18 cellular contexts compared by ENCODE assay signal in the genomic region with DNA sequence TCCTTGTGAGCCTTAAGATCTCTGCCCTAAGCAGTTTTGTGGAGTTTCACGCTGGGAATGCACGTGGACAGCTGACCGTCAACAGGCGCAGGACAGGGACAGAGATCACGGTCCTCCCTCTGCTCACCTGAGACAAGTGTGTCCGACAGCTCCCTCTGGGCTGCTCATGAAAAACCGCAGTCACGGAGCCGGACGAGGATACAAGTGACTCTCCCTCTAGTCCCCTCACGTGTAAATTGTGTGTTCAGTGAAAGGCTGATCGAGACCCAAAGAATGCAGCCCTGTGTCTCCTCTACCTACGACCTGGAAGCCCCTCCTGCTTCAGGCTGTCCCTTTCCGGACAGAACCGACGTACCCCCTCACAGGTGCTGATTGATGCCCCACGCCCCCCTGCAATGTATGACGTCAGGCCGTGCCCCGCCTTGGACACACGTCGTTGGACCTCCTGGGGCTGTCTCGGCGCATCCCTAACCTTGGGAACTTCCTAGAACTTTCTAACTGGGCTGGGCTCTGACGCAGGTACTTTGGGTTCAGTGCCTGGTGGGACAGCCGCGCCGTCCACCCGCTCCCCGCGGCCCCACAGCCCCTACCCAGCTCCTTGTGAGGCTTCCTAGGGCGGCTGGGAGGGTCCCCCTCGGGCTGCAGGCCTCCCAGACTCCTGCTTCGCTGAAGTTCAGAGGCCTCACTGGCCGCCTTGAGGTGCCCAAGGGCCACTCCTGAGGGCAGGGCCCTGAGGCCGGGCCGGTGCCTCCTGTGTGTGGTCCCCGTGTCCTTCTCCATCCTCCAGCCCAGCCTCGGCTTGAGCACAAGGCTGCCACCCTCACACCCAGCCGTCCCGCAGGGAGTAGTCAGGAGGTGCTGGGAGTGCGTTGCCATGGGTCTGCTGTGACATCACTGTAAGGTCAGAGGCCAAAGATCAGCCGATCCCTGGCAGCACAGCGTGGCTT. TPM values are rescaled to one million over a fixed set of nuclear protein-coding genes. Genes with fewer than 3 reads are reported as not detected.
A peak's percentile ranks its signal among the peaks of the same experiment; 100 is the strongest.
DNase-seq lines count a peak whose midpoint lies in the region; ATAC-seq and TF ChIP-seq lines count a peak whose summit lies in the region.
"Had no signal": no experiment of that assay in that cellular context is flagged by ENCODE, and none has a peak within 500 bp of the region (broad histone marks: within the 10 kb centered on the region; RNA-seq: fewer than 3 reads in every experiment).

A gene (minus strand): TSS at position 859 of the 947 bp plus-strand sequence. CDS start 79 bp downstream, at position 780.

- TF ChIP-seq EP300 in gastroesophageal sphincter (IDR thresholded peaks at IDR 0.05), result no peak

- no peaks in the 10 kb centered on the region for H3K27me3 ChIP-seq in gastroesophageal sphincter
- H3K27me3 ChIP-seq in thoracic aorta (replicated peaks; ENCODE audit: insufficient read depth), result no peaks in the 10 kb centered on the region
- H3K27me3 ChIP-seq: adrenal gland had no signal

- TF ChIP-seq CTCF in gastroesophageal sphincter (IDR thresholded peaks at IDR 0.05) (no peak), natural killer cell (IDR thresholded peaks at IDR 0.05) (no peak), thoracic aorta (IDR thresholded peaks at IDR 0.05) (no peak)

- peak within 1 kb of the TSS in 3 of 4 donors; percentile 89 to 96 (median 89) for H3K27ac ChIP-seq in gastroesophageal sphincter
- no peak within 1 kb of the TSS for H3K27ac ChIP-seq in thoracic aorta
- H3K27ac ChIP-seq: adrenal gland had no signal

- H3K36me3 Mint-ChIP-seq in activated naive CD4-positive, alpha-beta T cell treated with anti-CD3 and anti-CD28 coated beads, Interleukin-2, amount 10 ng/mL, durations not matched to agents 7 days and 5 days, result peaks cover 68% of the 10 kb centered on the region
- H3K36me3 Mint-ChIP-seq in natural killer cell, result no peaks in the 10 kb centered on the region

- CTCF ChIA-PET in activated naive CD4-positive, alpha-beta T cell treated with anti-CD3 and anti-CD28 coated beads, Interleukin-2, amount 10 ng/mL, durations not matched to agents 7 days and 5 days (lab: Charles Lee), result no interaction called here

- no peak within 1 kb of the TSS for H3K4me3 Mint-ChIP-seq in activated naive CD4-positive, alpha-beta T cell treated with anti-CD3 and anti-CD28 coated beads, Interleukin-2, amount 10 ng/mL, durations not matched to agents 7 days and 5 days
- H3K4me3 Mint-ChIP-seq in natural killer cell, result no peak within 1 kb of the TSS
- H3K4me3 Mint-ChIP-seq: activated CD4-positive, alpha-beta T cell treated with anti-CD3 and anti-CD28 coated beads, Interleukin-2, amount 10 ng/mL, durations not matched to agents 24 days and 14 days had no signal

- H3K27ac Mint-ChIP-seq in activated naive CD4-positive, alpha-beta T cell treated with anti-CD3 and anti-CD28 coated beads, Interleukin-2, amount 10 ng/mL, durations not matched to agents 7 days and 5 days, result peak within 1 kb of the TSS; percentile 19
- H3K27ac Mint-ChIP-seq in natural killer cell, result no peak within 1 kb of the TSS
- H3K27ac Mint-ChIP-seq: activated CD4-positive, alpha-beta T cell treated with anti-CD3 and anti-CD28 coated beads, Interleukin-2, amount 10 ng/mL, durations not matched to agents 24 days and 14 days had no signal

- ATAC-seq in gastroesophageal sphincter, result no peak
- ATAC-seq in natural killer cell, result no peak
- ATAC-seq in thoracic aorta (ENCODE audit: insufficient number of reproducible peaks, low FRiP score, low read depth), result no peak
- no peak for ATAC-seq in GM21529 (IDR thresholded peaks at IDR 0.05; ENCODE audit: unreplicated experiment)

- no peaks in the 10 kb centered on the region for H3K9me3 Mint-ChIP-seq in activated naive CD4-positive, alpha-beta T cell treated with anti-CD3 and anti-CD28 coated beads, Interleukin-2, amount 10 ng/mL, durations not matched to agents 7 days and 5 days
- H3K9me3 Mint-ChIP-seq in natural killer cell, result no peaks in the 10 kb centered on the region
- H3K9me3 Mint-ChIP-seq: activated CD4-positive, alpha-beta T cell treated with anti-CD3 and anti-CD28 coated beads, Interleukin-2, amount 10 ng/mL, durations not matched to agents 24 days and 14 days had no signal

- no peaks in the 10 kb centered on the region for H3K27me3 Mint-ChIP-seq in activated naive CD4-positive, alpha-beta T cell treated with anti-CD3 and anti-CD28 coated beads, Interleukin-2, amount 10 ng/mL, durations not matched to agents 7 days and 5 days
- no peaks in the 10 kb centered on the region for H3K27me3 Mint-ChIP-seq in natural killer cell (ENCODE audit: low read depth in 2 of 2)
- H3K27me3 Mint-ChIP-seq: activated CD4-positive, alpha-beta T cell treated with anti-CD3 and anti-CD28 coated beads, Interleukin-2, amount 10 ng/mL, durations not matched to agents 24 days and 14 days had no signal

- peaks cover 0 to 40% (median 6%) of the 10 kb centered on the region in 3 donors for H3K4me1 ChIP-seq in gastroesophageal sphincter
- H3K4me1 ChIP-seq in thoracic aorta (ENCODE audit: control insufficient read depth in 1 of 2, low read depth in 2 of 2), result peaks cover 24 to 39% of the 10 kb centered on the region in 2 donors
- H3K4me1 ChIP-seq: adrenal gland had no signal

- intact Hi-C loops in natural killer cell (cut with micrococcal nuclease), result no loop called here

- 80% methylated on average over 5 of the region's 44 CpGs; no CpG with 5 or more reads in 1 of the 2 donors for WGBS in gastroesophageal sphincter (ENCODE audit: low coverage in 1 of 2), 2 donors

- TF ChIP-seq POLR2A in gastroesophageal sphincter (IDR thresholded peaks at IDR 0.05), result no peak

- H3K9me3 ChIP-seq in gastroesophageal sphincter (no peaks in the 10 kb centered on the region), thoracic aorta (no peaks in the 10 kb centered on the region)
- H3K9me3 ChIP-seq: adrenal gland, SK-N-SH had no signal

- H3K4me1 Mint-ChIP-seq in activated naive CD4-positive, alpha-beta T cell treated with anti-CD3 and anti-CD28 coated beads, Interleukin-2, amount 10 ng/mL, durations not matched to agents 7 days and 5 days, result no peaks in the 10 kb centered on the region
- no peaks in the 10 kb centered on the region for H3K4me1 Mint-ChIP-seq in natural killer cell

- H3K4me3 ChIP-seq in gastroesophageal sphincter, result no peak within 1 kb of the TSS
- no peak within 1 kb of the TSS for H3K4me3 ChIP-seq in thoracic aorta
- H3K4me3 ChIP-seq: adrenal gland, lung had no signal

- no peak for DNase-seq in activated naive CD4-positive, alpha-beta T cell treated with anti-CD3 and anti-CD28 coated beads, Interleukin-2, amount 10 ng/mL, durations not matched to agents 7 days and 5 days
- DNase-seq in activated naive CD4-positive, alpha-beta T cell treated with Interleukin-2 at 50 U/mL for 16 hours, result no peak
- no peak for DNase-seq in natural killer cell
- DNase-seq in thoracic aorta (ENCODE audit: low spot score), result peak; percentile 1
- no peak for DNase-seq in cerebellum (ENCODE audit: low spot score)
- DNase-seq in Kasumi-1 (lab: John Stamatoyannopoulos, UW), result no peak
- DNase-seq: activated CD4-positive, alpha-beta T cell treated with anti-CD3 and anti-CD28 coated beads, Interleukin-2, amount 10 ng/mL, durations not matched to agents 24 days and 14 days; activated T-cell treated with anti-CD3 and anti-CD28 coated beads, Interleukin-2, amount 50 U/mL, for 48 hours; CD8-positive, alpha-beta memory T cell; foreskin fibroblast; NCI-H2029 treated with DMSO at 0.1 percent for 48 hours; NCI-H69; SK-N-SH; stimulated activated CD4-positive, alpha-beta T cell treated with anti-CD3 and anti-CD28 coated beads, Interleukin-4, amount 100 ng/mL, for 24 hours had no signal

- peaks cover 0 to 40% of the 10 kb centered on the region in 2 donors for H3K36me3 ChIP-seq in gastroesophageal sphincter
- peaks cover 13% of the 10 kb centered on the region for H3K36me3 ChIP-seq in thoracic aorta
- H3K36me3 ChIP-seq: adrenal gland had no signal

RNA-seq across cellular contexts. Expression of the gene that starts here (rescaled TPM):
- total RNA-seq in gastroesophageal sphincter (1 to 10 TPM in 2 of 4 donors, under 1 TPM in 1, not detected in 1; 0.31 to 6.6 (median 5.9) TPM), natural killer cell (10 to 100 TPM; 21.1 to 23.9 (median 23.5) TPM), thoracic aorta (1 to 10 TPM; 1.1 TPM), cerebellum (0.54 TPM)

Comparison
In these comparisons a context has a peak if more than half of its experiments do, and no peak if none do; other contexts are left out.
1. H3K27ac ChIP-seq: peak in gastroesophageal sphincter (3 of 4); none in thoracic aorta (0 of 2).